8 cellular contexts compared by ENCODE assay signal in genomic region chr3:146250449-146251382, GRCh38. TPM values are rescaled to one million over a fixed set of nuclear protein-coding genes. Genes with fewer than 3 reads are reported as not detected.
DNase-seq lines count a peak whose midpoint lies in the region; ATAC-seq and TF ChIP-seq lines count a peak whose summit lies in the region.

A gene with protein sequence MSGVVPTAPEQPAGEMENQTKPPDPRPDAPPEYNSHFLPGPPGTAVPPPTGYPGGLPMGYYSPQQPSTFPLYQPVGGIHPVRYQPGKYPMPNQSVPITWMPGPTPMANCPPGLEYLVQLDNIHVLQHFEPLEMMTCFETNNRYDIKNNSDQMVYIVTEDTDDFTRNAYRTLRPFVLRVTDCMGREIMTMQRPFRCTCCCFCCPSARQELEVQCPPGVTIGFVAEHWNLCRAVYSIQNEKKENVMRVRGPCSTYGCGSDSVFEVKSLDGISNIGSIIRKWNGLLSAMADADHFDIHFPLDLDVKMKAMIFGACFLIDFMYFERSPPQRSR (minus strand): TSS chr3:146251105. CDS start chr3:146222071, 29,034 bp downstream.

- peak; percentile 69 for ATAC-seq in GM19351 (IDR thresholded peaks at IDR 0.05; ENCODE audit: unreplicated experiment)
- peak; percentile 49 for ATAC-seq in activated CD8-positive, alpha-beta T cell treated with anti-CD3 and anti-CD28 coated beads for 36 hours

- intact Hi-C loops in activated CD8-positive, alpha-beta T cell treated with anti-CD3 and anti-CD28 coated beads for 36 hours (cut with micrococcal nuclease), result no loop called here
- intact Hi-C loops in OCI-LY7 (cut with micrococcal nuclease; ENCODE audit: unreplicated experiment), result no loop called here

- peak; percentile 46 for DNase-seq in COLO668 (lab: John Stamatoyannopoulos, UW; ENCODE audit: unreplicated experiment)
- peak; percentile 16 for DNase-seq in activated CD8-positive, alpha-beta T cell treated with anti-CD3 and anti-CD28 coated beads for 36 hours
- DNase-seq in fibroblast of pulmonary artery (ENCODE audit: low read depth), result peak; percentile 93
- no peak for DNase-seq in OCI-LY7 (ENCODE audit: low spot score)

- H3K4me3 ChIP-seq in fibroblast of pulmonary artery (replicated peaks; ENCODE audit: low read depth, low read length) (peak within 1 kb of the TSS; percentile 78), muscle layer of duodenum (ENCODE audit: low read depth in 1 of 2, low read length in 2 of 2) (peak within 1 kb of the TSS; percentile 49 to 95), urinary bladder (ENCODE audit: low read depth, low read length) (peak within 1 kb of the TSS; percentile 82), OCI-LY7 (ENCODE audit: low read depth, low read length, poor library complexity, severe bottlenecking) (no peak within 1 kb of the TSS)

- H3K36me3 ChIP-seq in muscle layer of duodenum (ENCODE audit: control insufficient read depth in 1 of 2, insufficient read depth in 2 of 2, low read length in 2 of 2) (no peaks in the 10 kb centered on the region), urinary bladder (ENCODE audit: insufficient read depth) (no peaks in the 10 kb centered on the region), OCI-LY7 (ENCODE audit: insufficient read depth, low read length) (no peaks in the 10 kb centered on the region)

- H3K36me3 Mint-ChIP-seq in activated CD8-positive, alpha-beta T cell treated with anti-CD3 and anti-CD28 coated beads for 36 hours (ENCODE audit: low read depth), result no peaks in the 10 kb centered on the region

- H3K27ac ChIP-seq in muscle layer of duodenum (ENCODE audit: low read length) (peak within 1 kb of the TSS; percentile 87), urinary bladder (ENCODE audit: low read depth) (peak within 1 kb of the TSS; percentile 85), OCI-LY7 (ENCODE audit: low read depth, low read length, poor library complexity, severe bottlenecking) (no peak within 1 kb of the TSS)

- no peak within 1 kb of the TSS for H3K4me2 ChIP-seq in OCI-LY7 (ENCODE audit: low read length)

- no TSS peak for BruUV-seq in OCI-LY7 (replicated peaks; lab: Mats Ljungman, UMichigan)

- WGBS in urinary bladder, result under 1% methylated on average over 78 of the region's 78 CpGs

- H3K4me1 ChIP-seq in muscle layer of duodenum (ENCODE audit: control insufficient read depth in 1 of 2, insufficient read depth in 2 of 2, low read length in 2 of 2) (peaks cover 0 to 29% of the 10 kb centered on the region in 2 donors), urinary bladder (ENCODE audit: insufficient read depth) (no peaks in the 10 kb centered on the region), OCI-LY7 (ENCODE audit: insufficient read depth, low read length, poor library complexity, severe bottlenecking) (no peaks in the 10 kb centered on the region)

- no peaks in the 10 kb centered on the region for H3K4me1 Mint-ChIP-seq in activated CD8-positive, alpha-beta T cell treated with anti-CD3 and anti-CD28 coated beads for 36 hours (ENCODE audit: low read depth)

- H3K4me3 Mint-ChIP-seq in activated CD8-positive, alpha-beta T cell treated with anti-CD3 and anti-CD28 coated beads for 36 hours, result peak within 1 kb of the TSS; percentile 59

- TF ChIP-seq RAD21 in Ishikawa (IDR thresholded peaks at IDR 0.05; ENCODE audit: low read depth), result no peak

- H2AFZ ChIP-seq in OCI-LY7 (ENCODE audit: low read length), result no peak within 1 kb of the TSS

- H4K20me1 ChIP-seq in OCI-LY7 (ENCODE audit: insufficient read depth, low read length), result no peaks in the 10 kb centered on the region

- no peaks in the 10 kb centered on the region for H3K9me2 ChIP-seq in OCI-LY7 (ENCODE audit: insufficient read depth, low read length)

- POLR2A ChIA-PET in activated CD8-positive, alpha-beta T cell treated with anti-CD3 and anti-CD28 coated beads for 36 hours (lab: Charles Lee), result no interaction called here
- POLR2A ChIA-PET in OCI-LY7 (lab: Charles Lee), result no interaction called here

- no peaks in the 10 kb centered on the region for H3K27me3 ChIP-seq in muscle layer of duodenum (ENCODE audit: low read depth, low read length)

- peaks cover 4% of the 10 kb centered on the region for H3K9me3 Mint-ChIP-seq in activated CD8-positive, alpha-beta T cell treated with anti-CD3 and anti-CD28 coated beads for 36 hours

- H3K27ac Mint-ChIP-seq in activated CD8-positive, alpha-beta T cell treated with anti-CD3 and anti-CD28 coated beads for 36 hours, result no peak within 1 kb of the TSS

- TF ChIP-seq CTCF in activated CD8-positive, alpha-beta T cell treated with anti-CD3 and anti-CD28 coated beads for 36 hours (IDR thresholded peaks at IDR 0.05), result no peak
- TF ChIP-seq CTCF in fibroblast of pulmonary artery (IDR thresholded peaks at IDR 0.05; ENCODE audit: low read length, missing control alignments) (no peak), OCI-LY7 (conservative IDR thresholded peaks at IDR 0.05; ENCODE audit: low read length) (no peak)

- H3K9me3 ChIP-seq in muscle layer of duodenum (ENCODE audit: control insufficient read depth in 1 of 2, low read length in 2 of 2) (no peaks in the 10 kb centered on the region), OCI-LY7 (ENCODE audit: low read length) (no peaks in the 10 kb centered on the region)

- CTCF ChIA-PET in activated CD8-positive, alpha-beta T cell treated with anti-CD3 and anti-CD28 coated beads for 36 hours (lab: Charles Lee), result interaction anchor here (0.6 kb wide), 1 partner anchor 18 kb away, joined by 3 read pairs; no protein-coding TSS in a partner anchor
- CTCF ChIA-PET in OCI-LY7 (lab: Charles Lee; ENCODE audit: unreplicated experiment), result no interaction called here

- H3K79me2 ChIP-seq in OCI-LY7 (ENCODE audit: insufficient read depth, low read depth, low read length), result no peaks in the 10 kb centered on the region

- peaks cover 33% of the 10 kb centered on the region for H3K27me3 Mint-ChIP-seq in activated CD8-positive, alpha-beta T cell treated with anti-CD3 and anti-CD28 coated beads for 36 hours

- TF ChIP-seq EP300 in Ishikawa (IDR thresholded peaks at IDR 0.05; ENCODE audit: borderline replicate concordance), result no peak

TF ChIP-seq in Ishikawa, 13 proteins besides CTCF, POLR2A, EP300 and RAD21:
- TF ChIP-seq USF1 (IDR thresholded peaks at IDR 0.05), result no peak
- TF ChIP-seq TEAD4 (IDR thresholded peaks at IDR 0.05), result no peak
- no peak; the same call in 1 of the 2 replicates for TF ChIP-seq TAF1 (IDR thresholded peaks at IDR 0.05; ENCODE audit: low read depth)
- no peak for TF ChIP-seq CEBPB (IDR thresholded peaks at IDR 0.05)
- no peak for TF ChIP-seq EGR1 (IDR thresholded peaks at IDR 0.05)
- TF ChIP-seq MAX (IDR thresholded peaks at IDR 0.05), result peak; percentile 37; the same call in 1 of the 2 replicates
- TF ChIP-seq YY1 (IDR thresholded peaks at IDR 0.05; ENCODE audit: low read depth), result no peak

RNA-seq across cellular contexts. Expression of the gene that starts here (rescaled TPM):
- not detected for total RNA-seq in activated CD8-positive, alpha-beta T cell treated with anti-CD3 and anti-CD28 coated beads for 36 hours
- total RNA-seq in urinary bladder (94.3 TPM), OCI-LY7 (2022) (not detected in 2 replicates)
- 45.2 TPM for polyA plus RNA-seq in urinary bladder
- not detected in 2 replicates for total RNA-seq in OCI-LY7 (2014; rRNA removed; shearing (Covaris generic))

Comparison
In these comparisons a context has a peak if more than half of its experiments do, and no peak if none do; other contexts are left out.
1. RNA of the gene that starts here (total RNA-seq): 94.3 TPM in urinary bladder (single experiment); not detected in activated CD8-positive, alpha-beta T cell treated with anti-CD3 and anti-CD28 coated beads for 36 hours and not detected in OCI-LY7; every median in the first group is over 10 times any median in the second.
2. Peak in DNase-seq and ATAC-seq in activated CD8-positive, alpha-beta T cell treated with anti-CD3 and anti-CD28 coated beads for 36 hours; RNA of the gene not detected or under 1 TPM.